Comparison of ENCODE assay signal across 1 cellular context in the genomic region with DNA sequence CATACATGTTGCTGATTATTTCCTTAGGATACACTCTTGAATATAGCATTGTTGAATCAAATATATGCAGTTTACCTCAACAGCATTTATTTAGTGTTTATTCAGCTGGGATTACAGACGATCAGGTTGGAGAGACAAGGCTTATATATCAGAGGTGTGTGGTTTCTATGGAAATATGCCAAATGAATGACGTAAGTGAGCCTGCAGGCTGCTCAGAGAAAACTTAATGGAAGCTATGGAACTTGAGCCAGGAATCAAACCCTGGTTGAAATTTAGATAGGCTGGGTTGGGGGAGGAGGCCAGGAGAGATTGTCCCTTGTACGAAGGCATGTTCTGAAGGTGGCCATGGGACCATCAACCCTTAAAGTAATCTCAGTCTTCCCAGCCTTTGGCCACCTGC.
TF ChIP-seq lines count a peak whose summit lies in the region.

No MANE protein-coding gene starts in this region.

TF ChIP-seq in IMR-90, 13 proteins besides CTCF, POLR2A, EP300 and RAD21 (continued from another document):
- TF ChIP-seq, protein P1, sequence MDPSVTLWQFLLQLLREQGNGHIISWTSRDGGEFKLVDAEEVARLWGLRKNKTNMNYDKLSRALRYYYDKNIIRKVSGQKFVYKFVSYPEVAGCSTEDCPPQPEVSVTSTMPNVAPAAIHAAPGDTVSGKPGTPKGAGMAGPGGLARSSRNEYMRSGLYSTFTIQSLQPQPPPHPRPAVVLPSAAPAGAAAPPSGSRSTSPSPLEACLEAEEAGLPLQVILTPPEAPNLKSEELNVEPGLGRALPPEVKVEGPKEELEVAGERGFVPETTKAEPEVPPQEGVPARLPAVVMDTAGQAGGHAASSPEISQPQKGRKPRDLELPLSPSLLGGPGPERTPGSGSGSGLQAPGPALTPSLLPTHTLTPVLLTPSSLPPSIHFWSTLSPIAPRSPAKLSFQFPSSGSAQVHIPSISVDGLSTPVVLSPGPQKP (IDR thresholded peaks at IDR 0.05; ENCODE audit: borderline replicate concordance, low read depth, low read length) = no peak
- no peak for TF ChIP-seq MAFK (IDR thresholded peaks at IDR 0.05; ENCODE audit: low read depth, low read length)
- TF ChIP-seq, protein P2, sequence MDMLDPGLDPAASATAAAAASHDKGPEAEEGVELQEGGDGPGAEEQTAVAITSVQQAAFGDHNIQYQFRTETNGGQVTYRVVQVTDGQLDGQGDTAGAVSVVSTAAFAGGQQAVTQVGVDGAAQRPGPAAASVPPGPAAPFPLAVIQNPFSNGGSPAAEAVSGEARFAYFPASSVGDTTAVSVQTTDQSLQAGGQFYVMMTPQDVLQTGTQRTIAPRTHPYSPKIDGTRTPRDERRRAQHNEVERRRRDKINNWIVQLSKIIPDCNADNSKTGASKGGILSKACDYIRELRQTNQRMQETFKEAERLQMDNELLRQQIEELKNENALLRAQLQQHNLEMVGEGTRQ (IDR thresholded peaks at IDR 0.05; ENCODE audit: low read depth, low read length) = no peak
- no peak for TF ChIP-seq SMC3 (IDR thresholded peaks at IDR 0.05; ENCODE audit: low read depth, low read length)
- no peak for TF ChIP-seq MXI1 (IDR thresholded peaks at IDR 0.05; ENCODE audit: borderline replicate concordance, low read depth, low read length)
- no peak for TF ChIP-seq NFE2L2 (IDR thresholded peaks at IDR 0.05; ENCODE audit: low read depth, low read length)
- TF ChIP-seq FOS (IDR thresholded peaks at IDR 0.05; ENCODE audit: low read depth, low read length) = no peak
- TF ChIP-seq BHLHE40 (IDR thresholded peaks at IDR 0.05; ENCODE audit: low read depth, low read length) = no peak
- no peak for TF ChIP-seq RFX5 (IDR thresholded peaks at IDR 0.05; ENCODE audit: low read depth, low read length)
- no peak for TF ChIP-seq MAZ (IDR thresholded peaks at IDR 0.05; ENCODE audit: borderline replicate concordance, low read depth, low read length)
TF ChIP-seq in IMR-90: peak in this region for 0.
